In the genomic region with DNA sequence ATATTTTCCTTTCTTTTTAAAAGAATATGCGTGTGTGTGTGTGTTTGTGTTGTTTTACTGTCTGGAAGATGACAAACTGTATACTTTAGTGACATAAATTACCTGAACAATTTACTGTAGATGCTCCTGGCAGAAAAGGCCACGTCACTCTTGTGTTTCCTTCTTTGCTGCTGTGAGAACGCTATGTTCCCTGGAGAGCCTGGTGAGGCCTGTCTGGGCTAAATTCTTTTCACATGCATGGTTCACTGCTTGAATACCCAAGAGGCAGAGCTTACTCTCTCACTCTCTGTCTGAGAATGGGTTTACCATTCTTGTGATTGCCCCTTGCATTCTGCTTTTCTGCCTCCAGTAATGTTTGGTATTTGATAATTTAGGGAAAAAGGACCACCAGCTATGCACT, we compare ENCODE assay signal across 10 cellular contexts.
A peak's percentile ranks its signal among the peaks of the same experiment; 100 is the strongest.
DNase-seq lines count a peak whose midpoint lies in the region; ATAC-seq and TF ChIP-seq lines count a peak whose summit lies in the region.
"Had no signal": no experiment of that assay in that cellular context is flagged by ENCODE, and none has a peak within 500 bp of the region (broad histone marks: within the 10 kb centered on the region; RNA-seq: fewer than 3 reads in every experiment).

No MANE protein-coding gene starts in this region.

- ATAC-seq in HG03354 (IDR thresholded peaks at IDR 0.05; ENCODE audit: poor library complexity, severe bottlenecking, unreplicated experiment): peak; percentile 45
- ATAC-seq: activated naive CD8-positive, alpha-beta T cell treated with anti-CD3 and anti-CD28 coated beads, Interleukin-2, amount 50 U/mL, for 24 hours had no signal

- TF ChIP-seq CTCF in epithelial cell of proximal tubule (conservative IDR thresholded peaks at IDR 0.05; ENCODE audit: low read depth, low read length) (no peak), neural cell (IDR thresholded peaks at IDR 0.05; ENCODE audit: poor library complexity, severe bottlenecking) (no peak)

- peak; percentile 36 for DNase-seq in GM03348 (ENCODE audit: low spot score)
- peak; percentile 97 for DNase-seq in epithelial cell of proximal tubule (ENCODE audit: low read depth)
- no peak for DNase-seq in SIG-M5 treated with dmso at 0.1 percent for 504 hours (lab: John Stamatoyannopoulos, UW; ENCODE audit: unreplicated experiment)
- DNase-seq in activated effector memory CD4-positive, alpha-beta T cell treated with Interleukin-2 at 50 U/mL for 16 hours: no peak
- DNase-seq in superior temporal gyrus (ENCODE audit: extremely low spot score): no peak
- no peak for DNase-seq in RPMI8226
- DNase-seq: activated naive CD8-positive, alpha-beta T cell treated with anti-CD3 and anti-CD28 coated beads, Interleukin-2, amount 50 U/mL, for 24 hours; DMS79 treated with DMSO at 0.1 percent for 48 hours had no signal

- H3K4me3 ChIP-seq in epithelial cell of proximal tubule (ENCODE audit: low read depth, low read length): no peak overlapping the region
- no peak overlapping the region for H3K4me3 ChIP-seq in neural cell (ENCODE audit: low read length)

- peaks cover 9% of the 10 kb centered on the region for H3K9me3 ChIP-seq in neural cell (ENCODE audit: low read length)

- H3K9me2 ChIP-seq in neural cell (ENCODE audit: insufficient read depth, low read length): no peaks in the 10 kb centered on the region

- no peak overlapping the region for H3K9ac ChIP-seq in neural cell (ENCODE audit: low read length)

- H3K27ac ChIP-seq in neural cell (ENCODE audit: low read length): no peak overlapping the region

- peak; percentile 79 for TF ChIP-seq EP300 in neural cell (conservative IDR thresholded peaks at IDR 0.05; ENCODE audit: poor library complexity, severe bottlenecking)

- no peak overlapping the region for H3K4me2 ChIP-seq in neural cell (ENCODE audit: low read length)

- H2AFZ ChIP-seq in neural cell (ENCODE audit: low read depth, low read length): no peak overlapping the region

- no peaks in the 10 kb centered on the region for H3K79me2 ChIP-seq in neural cell (replicated peaks; ENCODE audit: insufficient read depth, low read length)

- no peaks in the 10 kb centered on the region for H3K27me3 ChIP-seq in neural cell (ENCODE audit: insufficient read depth, low read depth, low read length)

- H3K36me3 ChIP-seq in neural cell (ENCODE audit: insufficient read depth, low read length): no peaks in the 10 kb centered on the region

- no peaks in the 10 kb centered on the region for H4K20me1 ChIP-seq in neural cell (ENCODE audit: insufficient read depth)

- TF ChIP-seq RAD21 in neural cell (conservative IDR thresholded peaks at IDR 0.05): no peak

- no peaks in the 10 kb centered on the region for H3F3A ChIP-seq in neural cell (ENCODE audit: insufficient read depth, low read length, poor library complexity, severe bottlenecking)

TF ChIP-seq in neural cell, 6 proteins besides CTCF, POLR2A, EP300 and RAD21:
- TF ChIP-seq POLR2AphosphoS5 (IDR thresholded peaks at IDR 0.05) (peak; percentile 82), TAF1 (IDR thresholded peaks at IDR 0.05; ENCODE audit: low read depth) (no peak), SMC3 (conservative IDR thresholded peaks at IDR 0.05; ENCODE audit: poor library complexity) (peak; percentile 13)
- TF ChIP-seq, protein P1, sequence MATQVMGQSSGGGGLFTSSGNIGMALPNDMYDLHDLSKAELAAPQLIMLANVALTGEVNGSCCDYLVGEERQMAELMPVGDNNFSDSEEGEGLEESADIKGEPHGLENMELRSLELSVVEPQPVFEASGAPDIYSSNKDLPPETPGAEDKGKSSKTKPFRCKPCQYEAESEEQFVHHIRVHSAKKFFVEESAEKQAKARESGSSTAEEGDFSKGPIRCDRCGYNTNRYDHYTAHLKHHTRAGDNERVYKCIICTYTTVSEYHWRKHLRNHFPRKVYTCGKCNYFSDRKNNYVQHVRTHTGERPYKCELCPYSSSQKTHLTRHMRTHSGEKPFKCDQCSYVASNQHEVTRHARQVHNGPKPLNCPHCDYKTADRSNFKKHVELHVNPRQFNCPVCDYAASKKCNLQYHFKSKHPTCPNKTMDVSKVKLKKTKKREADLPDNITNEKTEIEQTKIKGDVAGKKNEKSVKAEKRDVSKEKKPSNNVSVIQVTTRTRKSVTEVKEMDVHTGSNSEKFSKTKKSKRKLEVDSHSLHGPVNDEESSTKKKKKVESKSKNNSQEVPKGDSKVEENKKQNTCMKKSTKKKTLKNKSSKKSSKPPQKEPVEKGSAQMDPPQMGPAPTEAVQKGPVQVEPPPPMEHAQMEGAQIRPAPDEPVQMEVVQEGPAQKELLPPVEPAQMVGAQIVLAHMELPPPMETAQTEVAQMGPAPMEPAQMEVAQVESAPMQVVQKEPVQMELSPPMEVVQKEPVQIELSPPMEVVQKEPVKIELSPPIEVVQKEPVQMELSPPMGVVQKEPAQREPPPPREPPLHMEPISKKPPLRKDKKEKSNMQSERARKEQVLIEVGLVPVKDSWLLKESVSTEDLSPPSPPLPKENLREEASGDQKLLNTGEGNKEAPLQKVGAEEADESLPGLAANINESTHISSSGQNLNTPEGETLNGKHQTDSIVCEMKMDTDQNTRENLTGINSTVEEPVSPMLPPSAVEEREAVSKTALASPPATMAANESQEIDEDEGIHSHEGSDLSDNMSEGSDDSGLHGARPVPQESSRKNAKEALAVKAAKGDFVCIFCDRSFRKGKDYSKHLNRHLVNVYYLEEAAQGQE (IDR thresholded peaks at IDR 0.05; ENCODE audit: borderline replicate concordance): peak; percentile 49

Comparison
In these comparisons a context has a peak if more than half of its experiments do, and no peak if none do; other contexts are left out.
1. DNase-seq: peak in GM03348 (single experiment) and epithelial cell of proximal tubule (single experiment); none in SIG-M5 treated with dmso at 0.1 percent for 504 hours (single experiment), activated effector memory CD4-positive, alpha-beta T cell treated with Interleukin-2 at 50 U/mL for 16 hours (single experiment), superior temporal gyrus (single experiment) and RPMI8226 (single experiment).